ENCODE assay signal across 17 cellular contexts in genomic region chr2:233036162-233036838, GRCh38. TPM values are rescaled to one million over a fixed set of nuclear protein-coding genes. Genes with fewer than 3 reads are reported as not detected.
DNase-seq lines count a peak whose midpoint lies in the region; ATAC-seq lines count a peak whose summit lies in the region.
"Had no signal": no experiment of that assay in that cellular context is flagged by ENCODE, and none has a peak within 500 bp of the region (broad histone marks: within the 10 kb centered on the region; RNA-seq: fewer than 3 reads in every experiment).

No MANE protein-coding gene starts in this region.

- DNase-seq in NCI-H82 (lab: John Stamatoyannopoulos, UW) (peak; percentile 25), NCI-H82 treated with DMSO at 0.1 percent for 48 hours (lab: John Stamatoyannopoulos, UW; ENCODE audit: unreplicated experiment) (no peak), mesenteric fat pad (ENCODE audit: low spot score) (peak; percentile 62), DMS114 treated with DMSO at 0.1 percent for 48 hours (lab: John Stamatoyannopoulos, UW; ENCODE audit: unreplicated experiment) (no peak)
- DNase-seq: AML-193, DND-41, KG1, NCI-H1105 treated with DMSO at 0.1 percent for 48 hours, NCI-H1694 treated with DMSO at 0.1 percent for 48 hours, NCI-H2227 treated with DMSO at 0.1 percent for 48 hours, NCI-H510A treated with DMSO at 0.1 percent for 48 hours, NCI-H774 had no signal

- ATAC-seq in HG03159 (IDR thresholded peaks at IDR 0.05; ENCODE audit: unreplicated experiment) (no peak), GM19467 (IDR thresholded peaks at IDR 0.05; ENCODE audit: unreplicated experiment) (no peak)
- ATAC-seq: HCT116 had no signal

RNA-seq across cellular contexts. Expression of gene NEU2, which starts 3.8 kb away (rescaled TPM):
- total RNA-seq in mesenteric fat pad = not detected
- total RNA-seq: G401, PC-9 had no signal

RNA-seq across cellular contexts. Expression of gene NGEF, which starts 23.2 kb away (rescaled TPM):
- 0.35 TPM for total RNA-seq in mesenteric fat pad

RNA-seq across cellular contexts. Expression of gene INPP5D, which starts 23.8 kb away (rescaled TPM):
- total RNA-seq in mesenteric fat pad = 28.8 TPM

Comparison
In these comparisons a context has a peak if more than half of its experiments do, and no peak if none do; other contexts are left out.
1. DNase-seq: peak in NCI-H82 (single experiment) and mesenteric fat pad (single experiment); none in NCI-H82 treated with DMSO at 0.1 percent for 48 hours (single experiment) and DMS114 treated with DMSO at 0.1 percent for 48 hours (single experiment).